38 cellular contexts compared by ENCODE assay signal in the genomic region with DNA sequence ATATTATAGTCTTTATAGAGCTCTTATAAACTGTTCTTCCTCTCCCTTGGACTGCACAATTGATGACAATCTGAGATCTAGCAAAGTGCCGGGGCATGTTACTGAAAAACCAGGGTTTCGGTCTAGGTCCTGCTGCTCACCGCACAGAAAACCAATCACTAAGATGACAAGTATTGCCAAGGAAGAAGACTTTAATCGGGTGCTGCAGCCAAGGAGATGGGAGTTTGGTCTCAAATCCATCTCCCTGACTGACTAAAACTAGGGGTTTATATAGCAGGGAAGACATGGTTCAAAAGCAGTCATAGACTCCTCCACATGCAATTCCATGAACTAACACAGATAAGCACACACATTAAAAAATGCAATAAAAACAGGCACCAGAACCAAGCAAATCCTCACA.
"Had no signal": no experiment of that assay in that cellular context is flagged by ENCODE, and none has a peak within 500 bp of the region (broad histone marks: within the 10 kb centered on the region; RNA-seq: fewer than 3 reads in every experiment).

No MANE protein-coding gene starts in this region.

- H3K27me3 ChIP-seq: adrenal gland, ascending aorta, body of pancreas, brain microvascular endothelial cell, breast epithelium, cardiac muscle cell had no signal

- ATAC-seq: activated naive CD4-positive, alpha-beta T cell treated with anti-CD3 and anti-CD28 coated beads, Interleukin-2, amount 50 U/mL, for 72 hours; activated naive CD8-positive, alpha-beta T cell treated with anti-CD3 and anti-CD28 coated beads, Interleukin-2, amount 50 U/mL, for 24 hours; activated T-cell treated with anti-CD3 and anti-CD28 coated beads, Interleukin-2, amount 50 U/mL, for 4 hours; activated T-helper 17 cell treated with anti-CD3 and anti-CD28 coated beads, Interleukin-2, amount 50 U/mL, for 72 hours; body of pancreas had no signal

- FAIRE-seq: astrocyte, bronchial epithelial cell had no signal

- H3K36me3 ChIP-seq: adrenal gland, ascending aorta, brain microvascular endothelial cell, breast epithelium, cardiac muscle cell had no signal

- H3K27ac Mint-ChIP-seq: activated naive CD4-positive, alpha-beta T cell treated with anti-CD3 and anti-CD28 coated beads for 36 hours; activated naive CD4-positive, alpha-beta T cell treated with anti-CD3 and anti-CD28 coated beads, Interleukin-2, amount 10 ng/mL, durations not matched to agents 7 days and 5 days; activated naive CD4-positive, alpha-beta T cell treated with anti-CD3 and anti-CD28 coated beads, Interleukin-2, amount 50 U/mL, for 24 hours; activated naive CD4-positive, alpha-beta T cell treated with anti-CD3 and anti-CD28 coated beads, Interleukin-2, amount 50 U/mL, for 72 hours; activated naive CD8-positive, alpha-beta T cell; activated naive CD8-positive, alpha-beta T cell treated with anti-CD3 and anti-CD28 coated beads for 36 hours; activated naive CD8-positive, alpha-beta T cell treated with anti-CD3 and anti-CD28 coated beads, Interleukin-2, amount 10 ng/mL, durations not matched to agents 7 days and 5 days; activated naive CD8-positive, alpha-beta T cell treated with anti-CD3 and anti-CD28 coated beads, Interleukin-2, amount 50 U/mL, for 24 hours; activated T-helper 1 cell treated with anti-CD3 and anti-CD28 coated beads, Interleukin-12 subunit alpha, Interleukin-12 subunit beta, Interleukin-2, Interleukin-4 antibody, amounts not matched to agents 30 ng/mL and 10 ng/mL and 1 ng/mL, durations not matched to agents 14 hours and 24 hours and 36 hours; activated T-helper 17 cell treated with anti-CD3 and anti-CD28 coated beads, Interleukin-2, amount 50 U/mL, for 72 hours; activated T-helper 2 cell treated with anti-CD3 and anti-CD28 coated beads, Interferon-gamma antibody, Interleukin-2, Interleukin-4, amounts not matched to agents 10 μg/mL and 5 μg/mL and 100 μg/mL, durations not matched to agents 14 hours and 24 hours and 36 hours; brain had no signal

- DNase-seq: activated effector memory CD4-positive, alpha-beta T cell treated with Interleukin-2 at 50 U/mL for 16 hours; activated gamma-delta T cell; activated gamma-delta T cell treated with Interleukin-2 at 50 U/mL for 16 hours; activated naive CD4-positive, alpha-beta T cell; activated naive CD4-positive, alpha-beta T cell treated with anti-CD3 and anti-CD28 coated beads for 36 hours; activated naive CD4-positive, alpha-beta T cell treated with anti-CD3 and anti-CD28 coated beads, Interleukin-2, amount 10 ng/mL, durations not matched to agents 7 days and 5 days; activated naive CD4-positive, alpha-beta T cell treated with anti-CD3 and anti-CD28 coated beads, Interleukin-2, amount 50 U/mL, for 16 hours; activated naive CD4-positive, alpha-beta T cell treated with Interleukin-2 at 50 U/mL for 16 hours; activated naive CD8-positive, alpha-beta T cell treated with anti-CD3 and anti-CD28 coated beads for 36 hours; activated naive CD8-positive, alpha-beta T cell treated with anti-CD3 and anti-CD28 coated beads, Interleukin-2, amount 10 ng/mL, durations not matched to agents 7 days and 5 days; activated naive CD8-positive, alpha-beta T cell treated with anti-CD3 and anti-CD28 coated beads, Interleukin-2, amount 50 U/mL, for 24 hours; activated T-cell treated with anti-CD3 and anti-CD28 coated beads for 4 hours; activated T-cell treated with anti-CD3 and anti-CD28 coated beads, Interleukin-2, amount 50 U/mL, for 1 hour; activated T-cell treated with anti-CD3 and anti-CD28 coated beads, Interleukin-2, amount 50 U/mL, for 4 hours; activated T-cell treated with anti-CD3 and anti-CD28 coated beads, Interleukin-2, amount 50 U/mL, for 48 hours; adrenal gland; amniotic stem cell; amygdala; anterior cingulate cortex; aorta; body of pancreas; brain microvascular endothelial cell; caudate nucleus; central memory CD4-positive, alpha-beta T cell; cerebellar nuclear complex had no signal

- H3K4me3 ChIP-seq: adrenal gland, ascending aorta, body of pancreas, breast epithelium, cardiac muscle cell had no signal

- H3K4me1 ChIP-seq: adrenal gland, body of pancreas, breast epithelium had no signal

- H3K36me3 Mint-ChIP-seq: activated naive CD4-positive, alpha-beta T cell treated with anti-CD3 and anti-CD28 coated beads, Interleukin-2, amount 10 ng/mL, durations not matched to agents 7 days and 5 days; activated naive CD4-positive, alpha-beta T cell treated with anti-CD3 and anti-CD28 coated beads, Interleukin-2, amount 50 U/mL, for 24 hours; activated naive CD4-positive, alpha-beta T cell treated with anti-CD3 and anti-CD28 coated beads, Interleukin-2, amount 50 U/mL, for 72 hours; activated naive CD8-positive, alpha-beta T cell; activated naive CD8-positive, alpha-beta T cell treated with anti-CD3 and anti-CD28 coated beads for 36 hours; activated naive CD8-positive, alpha-beta T cell treated with anti-CD3 and anti-CD28 coated beads, Interleukin-2, amount 10 ng/mL, durations not matched to agents 7 days and 5 days had no signal

- H3K4me1 Mint-ChIP-seq: activated naive CD4-positive, alpha-beta T cell treated with anti-CD3 and anti-CD28 coated beads, Interleukin-2, amount 10 ng/mL, durations not matched to agents 7 days and 5 days; activated naive CD4-positive, alpha-beta T cell treated with anti-CD3 and anti-CD28 coated beads, Interleukin-2, amount 50 U/mL, for 24 hours; activated naive CD8-positive, alpha-beta T cell treated with anti-CD3 and anti-CD28 coated beads for 36 hours; activated naive CD8-positive, alpha-beta T cell treated with anti-CD3 and anti-CD28 coated beads, Interleukin-2, amount 10 ng/mL, durations not matched to agents 7 days and 5 days; activated naive CD8-positive, alpha-beta T cell treated with anti-CD3 and anti-CD28 coated beads, Interleukin-2, amount 50 U/mL, for 24 hours; activated T-helper 17 cell treated with anti-CD3 and anti-CD28 coated beads, Interleukin-2, amount 50 U/mL, for 72 hours; brain; central memory CD8-positive, alpha-beta T cell had no signal

- H3K27me3 Mint-ChIP-seq: activated naive CD4-positive, alpha-beta T cell treated with anti-CD3 and anti-CD28 coated beads, Interleukin-2, amount 10 ng/mL, durations not matched to agents 7 days and 5 days; activated naive CD4-positive, alpha-beta T cell treated with anti-CD3 and anti-CD28 coated beads, Interleukin-2, amount 50 U/mL, for 24 hours; activated naive CD8-positive, alpha-beta T cell; activated naive CD8-positive, alpha-beta T cell treated with anti-CD3 and anti-CD28 coated beads for 36 hours; activated naive CD8-positive, alpha-beta T cell treated with anti-CD3 and anti-CD28 coated beads, Interleukin-2, amount 10 ng/mL, durations not matched to agents 7 days and 5 days; activated naive CD8-positive, alpha-beta T cell treated with anti-CD3 and anti-CD28 coated beads, Interleukin-2, amount 50 U/mL, for 24 hours; activated T-helper 17 cell treated with anti-CD3 and anti-CD28 coated beads, Interleukin-2, amount 50 U/mL, for 72 hours; brain; central memory CD8-positive, alpha-beta T cell had no signal

- H3K9me3 ChIP-seq: adrenal gland, ascending aorta, body of pancreas, breast epithelium had no signal

- H3K27ac ChIP-seq: adrenal gland, ascending aorta, body of pancreas, brain microvascular endothelial cell, breast epithelium, cardiac muscle cell had no signal

- H3K4me3 Mint-ChIP-seq: activated naive CD4-positive, alpha-beta T cell treated with anti-CD3 and anti-CD28 coated beads for 36 hours; activated naive CD4-positive, alpha-beta T cell treated with anti-CD3 and anti-CD28 coated beads, Interleukin-2, amount 10 ng/mL, durations not matched to agents 7 days and 5 days; activated naive CD4-positive, alpha-beta T cell treated with anti-CD3 and anti-CD28 coated beads, Interleukin-2, amount 50 U/mL, for 24 hours; activated naive CD8-positive, alpha-beta T cell; activated naive CD8-positive, alpha-beta T cell treated with anti-CD3 and anti-CD28 coated beads for 36 hours; activated naive CD8-positive, alpha-beta T cell treated with anti-CD3 and anti-CD28 coated beads, Interleukin-2, amount 10 ng/mL, durations not matched to agents 7 days and 5 days; activated naive CD8-positive, alpha-beta T cell treated with anti-CD3 and anti-CD28 coated beads, Interleukin-2, amount 50 U/mL, for 24 hours; activated T-cell treated with anti-CD3 and anti-CD28 coated beads, Interleukin-2, amount 50 U/mL, for 4 hours; activated T-helper 1 cell treated with anti-CD3 and anti-CD28 coated beads, Interleukin-12 subunit alpha, Interleukin-12 subunit beta, Interleukin-2, Interleukin-4 antibody, amounts not matched to agents 30 ng/mL and 10 ng/mL and 1 ng/mL, durations not matched to agents 14 hours and 24 hours and 36 hours; activated T-helper 17 cell treated with anti-CD3 and anti-CD28 coated beads, Interleukin-2, amount 50 U/mL, for 72 hours; brain; central memory CD8-positive, alpha-beta T cell had no signal
